13 cellular contexts compared by ENCODE assay signal in the genomic region with DNA sequence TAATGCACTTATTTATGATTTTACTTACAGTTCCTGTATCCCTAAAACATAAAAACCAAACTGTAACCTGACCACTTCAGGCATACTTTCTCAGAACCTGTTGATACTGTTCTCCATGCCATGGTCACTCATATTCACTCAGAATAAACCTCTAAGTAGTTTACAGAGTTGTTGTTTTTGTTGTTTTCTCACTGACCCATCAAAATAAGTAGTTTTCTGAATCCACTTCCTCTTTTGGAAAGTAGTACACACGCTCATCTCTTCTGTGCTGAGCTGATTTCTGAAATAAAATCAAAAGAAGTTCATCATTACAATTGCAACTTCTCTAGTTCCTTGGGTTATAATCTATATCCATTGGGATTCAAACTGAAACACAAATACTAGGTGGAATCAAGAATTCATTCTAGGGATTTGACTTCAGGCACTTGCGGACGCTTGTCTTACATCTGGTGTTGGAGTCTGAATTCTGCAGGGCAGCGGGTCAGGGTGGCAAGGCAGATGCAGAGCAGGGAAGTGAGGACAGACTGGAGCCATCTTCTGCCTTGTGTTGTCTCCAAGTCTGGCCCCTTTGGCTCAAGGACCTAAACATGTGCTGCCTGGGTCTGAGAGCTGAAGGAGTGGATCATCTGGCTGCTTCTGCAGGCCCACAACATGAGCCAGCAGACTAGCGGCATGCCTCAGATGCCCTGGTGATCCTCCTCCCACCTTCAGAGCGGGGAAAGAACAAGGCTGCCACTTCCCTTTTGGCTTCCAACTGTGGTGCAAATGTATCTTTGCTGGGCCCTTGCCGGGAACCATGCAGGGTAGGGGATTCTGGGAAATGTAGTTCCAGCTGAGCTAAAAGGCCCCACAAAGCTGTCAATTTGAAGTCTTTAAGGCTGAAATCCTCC.
A peak's percentile ranks its signal among the peaks of the same experiment; 100 is the strongest.
DNase-seq lines count a peak whose midpoint lies in the region; ATAC-seq and TF ChIP-seq lines count a peak whose summit lies in the region.
"Had no signal": no experiment of that assay in that cellular context is flagged by ENCODE, and none has a peak within 500 bp of the region (broad histone marks: within the 10 kb centered on the region; RNA-seq: fewer than 3 reads in every experiment).

No MANE protein-coding gene starts in this region.

- H3K36me3 ChIP-seq in endodermal cell (ENCODE audit: control insufficient read depth, insufficient read depth, low read length): no peaks in the 10 kb centered on the region

- H3K4me3 ChIP-seq in endodermal cell (ENCODE audit: low read length): peak overlapping the region; percentile 39

- no peak for ATAC-seq in stimulated activated naive CD8-positive, alpha-beta T cell treated with anti-CD3 and anti-CD28 coated beads, Interleukin-15, amount 100 ng/mL, for 72 hours
- no peak for ATAC-seq in stimulated activated naive CD8-positive, alpha-beta T cell treated with anti-CD3 and anti-CD28 coated beads, Interleukin-15, Interleukin-2, amounts not matched to agents 100 U/mL and 50 U/mL, for 24 hours

- 64 to 81% methylated on average over 5 to 7 of the region's 7 CpGs for WGBS in endodermal cell (ENCODE audit: insufficient coverage in 1 of 2, insufficient read length in 1 of 2), 2 experiments

- H3K4me3 Mint-ChIP-seq in stimulated activated naive CD8-positive, alpha-beta T cell treated with anti-CD3 and anti-CD28 coated beads, Interleukin-15, amount 100 ng/mL, for 72 hours: no peak overlapping the region
- no peak overlapping the region for H3K4me3 Mint-ChIP-seq in endodermal cell
- H3K4me3 Mint-ChIP-seq: activated CD4-positive, alpha-beta memory T cell treated with anti-CD3 and anti-CD28 coated beads, Interleukin-2, amount 10 ng/mL, durations not matched to agents 7 days and 5 days; stimulated activated naive CD8-positive, alpha-beta T cell treated with anti-CD3 and anti-CD28 coated beads, Interleukin-15, Interleukin-2, amounts not matched to agents 100 ng/mL and 50 ng/mL, for 24 hours had no signal

- peaks cover 21% of the 10 kb centered on the region for H3K9me3 ChIP-seq in endodermal cell (ENCODE audit: control insufficient read depth, low read length)

- H3K4me1 Mint-ChIP-seq in stimulated activated naive CD8-positive, alpha-beta T cell treated with anti-CD3 and anti-CD28 coated beads, Interleukin-15, amount 100 ng/mL, for 72 hours: peaks cover 20% of the 10 kb centered on the region
- H3K4me1 Mint-ChIP-seq in endodermal cell: peaks cover 47% of the 10 kb centered on the region

- TF ChIP-seq CTCF in endodermal cell (conservative IDR thresholded peaks at IDR 0.05): no peak

- peaks cover 8% of the 10 kb centered on the region for H3K27me3 Mint-ChIP-seq in stimulated activated naive CD8-positive, alpha-beta T cell treated with anti-CD3 and anti-CD28 coated beads, Interleukin-15, amount 100 ng/mL, for 72 hours
- H3K27me3 Mint-ChIP-seq in endodermal cell (ENCODE audit: insufficient read depth): no peaks in the 10 kb centered on the region
- H3K27me3 Mint-ChIP-seq: activated CD4-positive, alpha-beta memory T cell treated with anti-CD3 and anti-CD28 coated beads, Interleukin-2, amount 10 ng/mL, durations not matched to agents 7 days and 5 days had no signal

- H3K9me3 Mint-ChIP-seq in stimulated activated naive CD8-positive, alpha-beta T cell treated with anti-CD3 and anti-CD28 coated beads, Interleukin-15, amount 100 ng/mL, for 72 hours: no peaks in the 10 kb centered on the region
- peaks cover 16% of the 10 kb centered on the region for H3K9me3 Mint-ChIP-seq in endodermal cell
- H3K9me3 Mint-ChIP-seq: activated CD4-positive, alpha-beta memory T cell treated with anti-CD3 and anti-CD28 coated beads, Interleukin-2, amount 10 ng/mL, durations not matched to agents 7 days and 5 days had no signal

- DNase-seq in stimulated activated naive CD8-positive, alpha-beta T cell treated with anti-CD3 and anti-CD28 coated beads, Interleukin-15, amount 100 ng/mL, for 72 hours: no peak
- no peak for DNase-seq in stimulated activated naive CD8-positive, alpha-beta T cell treated with anti-CD3 and anti-CD28 coated beads, Interleukin-15, Interleukin-2, amounts not matched to agents 100 U/mL and 50 U/mL, for 24 hours
- DNase-seq in RPMI8226: peak; percentile 59
- DNase-seq in endodermal cell: peak; percentile 91
- no peak for DNase-seq in NCI-H510A treated with DMSO at 0.1 percent for 48 hours (lab: John Stamatoyannopoulos, UW)
- no peak for DNase-seq in NCI-H2081 (lab: John Stamatoyannopoulos, UW)
- DNase-seq in NCI-H187 (lab: John Stamatoyannopoulos, UW): no peak
- DNase-seq in inferior parietal cortex (ENCODE audit: extremely low spot score): no peak
- DNase-seq: activated CD4-positive, alpha-beta memory T cell treated with anti-CD3 and anti-CD28 coated beads, Interleukin-2, amount 10 ng/mL, durations not matched to agents 7 days and 5 days; Karpas-422; NCI-H2029 treated with DMSO at 0.1 percent for 48 hours; SIG-M5 had no signal

- peak overlapping the region; percentile 20 to 69 for H3K27ac Mint-ChIP-seq in stimulated activated naive CD8-positive, alpha-beta T cell treated with anti-CD3 and anti-CD28 coated beads, Interleukin-15, amount 100 ng/mL, for 72 hours
- peak overlapping the region; percentile 75 for H3K27ac Mint-ChIP-seq in endodermal cell
- H3K27ac Mint-ChIP-seq: activated CD4-positive, alpha-beta memory T cell treated with anti-CD3 and anti-CD28 coated beads, Interleukin-2, amount 10 ng/mL, durations not matched to agents 7 days and 5 days had no signal

- no peaks in the 10 kb centered on the region for H3K27me3 ChIP-seq in endodermal cell (ENCODE audit: control insufficient read depth, insufficient read depth, low read length, poor library complexity, severe bottlenecking)

- H3K9ac ChIP-seq in endodermal cell (ENCODE audit: extremely low read depth, low read length, poor library complexity, severe bottlenecking): no peak overlapping the region

- H3K27ac ChIP-seq in endodermal cell (ENCODE audit: low read depth, low read length): no peak overlapping the region

- peaks cover 19% of the 10 kb centered on the region for H3K4me1 ChIP-seq in endodermal cell (ENCODE audit: control insufficient read depth, insufficient read depth, low read length)

- peaks cover 5% of the 10 kb centered on the region for H3K36me3 Mint-ChIP-seq in endodermal cell (ENCODE audit: low read depth)

Comparison
In these comparisons a context has a peak if more than half of its experiments do, and no peak if none do; other contexts are left out.
1. DNase-seq: peak in RPMI8226 (single experiment) and endodermal cell (single experiment); none in stimulated activated naive CD8-positive, alpha-beta T cell treated with anti-CD3 and anti-CD28 coated beads, Interleukin-15, amount 100 ng/mL, for 72 hours (0 of 2), stimulated activated naive CD8-positive, alpha-beta T cell treated with anti-CD3 and anti-CD28 coated beads, Interleukin-15, Interleukin-2, amounts not matched to agents 100 U/mL and 50 U/mL, for 24 hours (single experiment), NCI-H510A treated with DMSO at 0.1 percent for 48 hours (single experiment), NCI-H2081 (0 of 2), NCI-H187 (0 of 2) and inferior parietal cortex (single experiment).